Comparison of ENCODE assay signal across 1 cellular context in genomic region chr14:68694516-68695235, GRCh38.
TF ChIP-seq lines count a peak whose summit lies in the region.

No MANE protein-coding gene starts in this region.

TF ChIP-seq in WTC11, 78 proteins besides CTCF, POLR2A, EP300 and RAD21 (continued from another document):
- TF ChIP-seq ERG (CRISPR knock-in tag; IDR thresholded peaks at IDR 0.05) (no peak), GRHL2 (CRISPR knock-in tag; IDR thresholded peaks at IDR 0.05; ENCODE audit: insufficient replicate concordance, severe bottlenecking) (no peak), ZMAT4 (CRISPR knock-in tag; IDR thresholded peaks at IDR 0.05) (no peak), SOX15 (CRISPR knock-in tag; IDR thresholded peaks at IDR 0.05) (no peak), NR2C2 (CRISPR knock-in tag; IDR thresholded peaks at IDR 0.05) (no peak), CREB1 (CRISPR knock-in tag; IDR thresholded peaks at IDR 0.05) (no peak)
